In the genomic region with DNA sequence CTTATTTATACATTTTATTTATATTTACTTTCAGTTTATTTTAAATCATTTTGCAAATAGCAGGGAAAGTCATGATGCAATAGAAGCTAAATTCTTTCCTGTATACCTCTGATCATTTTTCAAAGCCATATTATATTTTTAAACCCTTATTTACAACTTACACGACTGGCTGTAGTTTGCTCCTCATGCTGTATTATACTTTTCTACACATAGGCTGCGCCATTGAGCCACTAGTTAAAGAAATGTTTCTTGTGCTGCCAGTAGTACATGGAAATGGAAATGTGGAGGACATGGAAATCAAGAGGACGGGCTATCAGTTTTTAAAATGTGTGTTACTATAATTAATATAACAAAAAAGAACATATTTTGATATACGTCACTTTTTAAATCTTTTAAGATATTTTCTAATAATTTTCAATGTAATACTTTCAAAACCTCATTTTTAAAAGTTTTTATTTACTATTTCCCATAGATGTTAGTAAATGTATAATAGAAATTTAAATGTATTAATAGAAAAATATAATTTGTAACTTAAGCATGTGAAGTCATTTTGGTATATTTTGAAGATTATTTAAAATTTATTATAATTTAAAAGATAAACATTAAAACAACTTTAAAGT, we compare ENCODE assay signal across 7 cellular contexts.
DNase-seq lines count a peak whose midpoint lies in the region; ATAC-seq and TF ChIP-seq lines count a peak whose summit lies in the region.

No MANE protein-coding gene starts in this region.

- intact Hi-C loops in aorta (cut with DNase I), result no loop called here

- no peaks in the 10 kb centered on the region for H3K27me3 ChIP-seq in aorta (ENCODE audit: control insufficient read depth in 1 of 2, insufficient read depth in 2 of 2, low read length in 1 of 2)

- TF ChIP-seq CTCF in chondrocyte (IDR thresholded peaks at IDR 0.05), result peak; percentile 90

- no peak overlapping the region for H3K27ac ChIP-seq in aorta (ENCODE audit: low read depth in 1 of 2, low read length in 2 of 2)

- no peak overlapping the region for H3K27ac Mint-ChIP-seq in chondrocyte (ENCODE audit: unreplicated experiment)

- H3K4me1 ChIP-seq in aorta (ENCODE audit: control insufficient read depth in 1 of 2, insufficient read depth in 2 of 2, low read length in 2 of 2), result no peaks in the 10 kb centered on the region

- WGBS in aorta, 2 donors, result 46 to 51% methylated on average over 4 of the region's 4 CpGs

- peaks cover 16% of the 10 kb centered on the region for H3K4me1 Mint-ChIP-seq in chondrocyte (ENCODE audit: low read depth)

- H3K36me3 Mint-ChIP-seq in chondrocyte (ENCODE audit: low read depth), result no peaks in the 10 kb centered on the region

- ATAC-seq in left lobe of liver, result peak; percentile 95
- ATAC-seq in aorta (ENCODE audit: low FRiP score), result peak; percentile 68
- ATAC-seq in activated CD4-positive, CD25-positive, alpha-beta regulatory T cell treated with anti-CD3 and anti-CD28 coated beads, Interleukin-2, amount 50 U/mL, for 24 hours, result no peak

- H3K9me3 ChIP-seq in aorta (ENCODE audit: control insufficient read depth, low read length), result no peaks in the 10 kb centered on the region

- no peaks in the 10 kb centered on the region for H3K27me3 Mint-ChIP-seq in chondrocyte (ENCODE audit: low read depth)

- no peak overlapping the region for H3K4me3 ChIP-seq in aorta (ENCODE audit: low read length in 2 of 2)

- H3K9me3 Mint-ChIP-seq in chondrocyte (ENCODE audit: low read depth), result no peaks in the 10 kb centered on the region

- DNase-seq in ELR (ENCODE audit: low read depth) (peak; percentile 74), HuH-7.5 (ENCODE audit: low spot score) (peak; percentile 33), NOMO-1 treated with dmso at 0.1 percent for 144 hours (lab: John Stamatoyannopoulos, UW; ENCODE audit: unreplicated experiment) (peak; percentile 57), chondrocyte (ENCODE audit: low spot score) (no peak), left lobe of liver (ENCODE audit: low spot score) (no peak), aorta (no peak)

- no peaks in the 10 kb centered on the region for H3K36me3 ChIP-seq in aorta (ENCODE audit: control insufficient read depth in 1 of 2, insufficient read depth in 2 of 2, low read length in 1 of 2)

- H3K4me3 Mint-ChIP-seq in chondrocyte (ENCODE audit: unreplicated experiment), result no peak overlapping the region

Comparison
In these comparisons a context has a peak if more than half of its experiments do, and no peak if none do; other contexts are left out.
1. DNase-seq: peak in ELR (single experiment), HuH-7.5 (single experiment) and NOMO-1 treated with dmso at 0.1 percent for 144 hours (single experiment); none in chondrocyte (single experiment), left lobe of liver (single experiment) and aorta (0 of 2).
2. ATAC-seq: peak in left lobe of liver (single experiment) and aorta (single experiment); none in activated CD4-positive, CD25-positive, alpha-beta regulatory T cell treated with anti-CD3 and anti-CD28 coated beads, Interleukin-2, amount 50 U/mL, for 24 hours (0 of 2).